ENCODE assay signal across 10 cellular contexts in the genomic region with DNA sequence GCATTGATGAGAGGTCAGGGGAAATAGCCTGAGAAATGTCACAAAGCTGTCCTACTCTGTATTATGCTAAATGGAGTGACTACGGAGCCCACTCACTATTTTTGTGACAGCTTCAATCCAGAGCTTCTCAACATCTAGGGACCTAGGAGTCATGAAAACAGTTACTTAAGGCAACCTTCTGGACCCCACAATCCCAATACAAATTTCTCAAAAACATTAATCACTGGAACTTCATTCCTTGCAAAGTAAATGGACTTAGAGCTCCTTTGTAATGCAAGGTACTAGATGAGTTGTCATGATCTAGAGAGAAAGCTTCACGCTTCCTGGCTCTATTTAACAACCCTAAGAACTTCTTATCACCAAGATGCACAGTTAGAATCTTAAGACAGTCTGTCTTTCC. TPM values are rescaled to one million over a fixed set of nuclear protein-coding genes. Genes with fewer than 3 reads are reported as not detected.
A peak's percentile ranks its signal among the peaks of the same experiment; 100 is the strongest.
DNase-seq lines count a peak whose midpoint lies in the region; ATAC-seq and TF ChIP-seq lines count a peak whose summit lies in the region.
"Had no signal": no experiment of that assay in that cellular context is flagged by ENCODE, and none has a peak within 500 bp of the region (broad histone marks: within the 10 kb centered on the region; RNA-seq: fewer than 3 reads in every experiment).

No MANE protein-coding gene starts in this region.

- BruUV-seq in OCI-LY7 (replicated peaks; lab: Mats Ljungman, UMichigan) = no TSS peak

- H3K79me2 ChIP-seq in OCI-LY7 (ENCODE audit: insufficient read depth, low read depth, low read length) = peaks cover 23% of the 10 kb centered on the region; the same call in 1 of the 2 replicates

- no peaks in the 10 kb centered on the region for H3K9me3 ChIP-seq in OCI-LY7 (ENCODE audit: low read length)
- H3K9me3 ChIP-seq in skeletal muscle tissue (ENCODE audit: control insufficient read depth in 3 of 3, low read length in 3 of 3) = no peaks in the 10 kb centered on the region
- no peaks in the 10 kb centered on the region for H3K9me3 ChIP-seq in right cardiac atrium (ENCODE audit: control insufficient read depth, low read length)

- H3K36me3 ChIP-seq in OCI-LY7 (ENCODE audit: insufficient read depth, low read length) (no peaks in the 10 kb centered on the region), skeletal muscle tissue (ENCODE audit: control insufficient read depth in 3 of 3, insufficient read depth in 3 of 3, low read length in 3 of 3) (no peaks in the 10 kb centered on the region)

- H3K9me2 ChIP-seq in OCI-LY7 (ENCODE audit: insufficient read depth, low read length) = no peaks in the 10 kb centered on the region

- 84% methylated on average over 2 of the region's 2 CpGs for WGBS in right cardiac atrium

- POLR2A ChIA-PET in OCI-LY7 (lab: Charles Lee) = interaction anchor here (1.1 to 1.2 kb wide), 2 partner anchors 18 to 208 kb away, joined by 3 to 4 read pairs; no protein-coding TSS in a partner anchor

- H3K4me3 Mint-ChIP-seq in activated T-cell treated with anti-CD3 and anti-CD28 coated beads, Interleukin-2, amount 50 U/mL, for 72 hours = peak overlapping the region; percentile 87 to 91

- no peak for TF ChIP-seq CTCF in OCI-LY7 (conservative IDR thresholded peaks at IDR 0.05; ENCODE audit: low read length)
- no peak for TF ChIP-seq CTCF in dorsolateral prefrontal cortex (IDR thresholded peaks at IDR 0.05 in 54 of 56, conservative IDR thresholded peaks at IDR 0.05 in 2 of 56; ENCODE audit: low read depth in 1 of 56, partially characterized antibody in 56 of 56)

- peaks cover 19% of the 10 kb centered on the region for H3K27me3 Mint-ChIP-seq in activated T-cell treated with anti-CD3 and anti-CD28 coated beads, Interleukin-2, amount 50 U/mL, for 72 hours (ENCODE audit: low read depth)

- no peak for ATAC-seq in activated T-cell treated with anti-CD3 and anti-CD28 coated beads, Interleukin-2, amount 50 U/mL, for 72 hours (replicated peaks in 1 of 2)
- ATAC-seq in right cardiac atrium (no peak), HG03045 (IDR thresholded peaks at IDR 0.05; ENCODE audit: unreplicated experiment) (no peak)

- peak overlapping the region; percentile 95 for H3K4me2 ChIP-seq in OCI-LY7 (ENCODE audit: low read length)

- no peak for DNase-seq in activated T-cell treated with anti-CD3 and anti-CD28 coated beads, Interleukin-2, amount 50 U/mL, for 72 hours
- no peak for DNase-seq in activated T-cell treated with anti-CD3 and anti-CD28 coated beads, Interleukin-2, amount 50 U/mL, for 1 hour
- DNase-seq in OCI-LY7 (ENCODE audit: low spot score) (no peak), dorsolateral prefrontal cortex (no peak), right cardiac atrium (no peak), dedifferentiated amniotic fluid mesenchymal stem cell (ENCODE audit: extremely low spot score) (no peak)
- DNase-seq: NCI-H2227 treated with DMSO at 0.1 percent for 48 hours had no signal

- intact Hi-C loops in OCI-LY7 (cut with micrococcal nuclease; ENCODE audit: unreplicated experiment) (loop anchor here (10.0 kb wide), 2 partner anchors 523 to 1143 kb away; partner anchors contain the start of genes IPO5 and STK24), dorsolateral prefrontal cortex (cut with DNase I) (loop anchor here (2.0 to 10.0 kb wide), 6 partner anchors 64 to 543 kb away; partner anchors contain the start of gene MBNL2 (in 2 of the 2)), right cardiac atrium (cut with DNase I) (no loop called here)

- peaks cover 19% of the 10 kb centered on the region for H3K4me1 ChIP-seq in OCI-LY7 (ENCODE audit: insufficient read depth, low read length, poor library complexity, severe bottlenecking)
- peaks cover 4 to 24% (median 15%) of the 10 kb centered on the region in 3 donors for H3K4me1 ChIP-seq in skeletal muscle tissue (ENCODE audit: control insufficient read depth in 3 of 3, insufficient read depth in 3 of 3, low read length in 3 of 3)
- H3K4me1 ChIP-seq in right cardiac atrium (ENCODE audit: control insufficient read depth, insufficient read depth, low read length) = no peaks in the 10 kb centered on the region

- no peak overlapping the region for H2AFZ ChIP-seq in OCI-LY7 (ENCODE audit: low read length)

- H3K9ac ChIP-seq in skeletal muscle tissue (ENCODE audit: low read depth in 1 of 3, low read length in 3 of 3) = peak overlapping the region in 1 of 3 donors; percentile 8

- H3K36me3 Mint-ChIP-seq in activated T-cell treated with anti-CD3 and anti-CD28 coated beads, Interleukin-2, amount 50 U/mL, for 72 hours (ENCODE audit: insufficient read depth in 2 of 2) = peaks cover 1 to 2% of the 10 kb centered on the region in 2 donors

- H3K9me3 Mint-ChIP-seq in activated T-cell treated with anti-CD3 and anti-CD28 coated beads, Interleukin-2, amount 50 U/mL, for 72 hours = no peaks in the 10 kb centered on the region

- peaks cover 22% of the 10 kb centered on the region for H3K4me1 Mint-ChIP-seq in activated T-cell treated with anti-CD3 and anti-CD28 coated beads, Interleukin-2, amount 50 U/mL, for 72 hours (ENCODE audit: low read depth)

- H3K27me3 ChIP-seq in dorsolateral prefrontal cortex (no peaks in the 10 kb centered on the region), skeletal muscle tissue (ENCODE audit: control insufficient read depth in 3 of 3, insufficient read depth in 3 of 3, low read length in 3 of 3) (no peaks in the 10 kb centered on the region), right cardiac atrium (ENCODE audit: control insufficient read depth, insufficient read depth) (no peaks in the 10 kb centered on the region)

- CTCF ChIA-PET in OCI-LY7 (lab: Charles Lee; ENCODE audit: unreplicated experiment) = interaction anchor here (0.9 kb wide), 1 partner anchor 322 kb away, joined by 3 read pairs; no protein-coding TSS in a partner anchor

- no peaks in the 10 kb centered on the region for H4K20me1 ChIP-seq in OCI-LY7 (ENCODE audit: insufficient read depth, low read length)

- H3K27ac Mint-ChIP-seq in activated T-cell treated with anti-CD3 and anti-CD28 coated beads, Interleukin-2, amount 50 U/mL, for 72 hours = no peak overlapping the region

- H3K4me3 ChIP-seq in OCI-LY7 (ENCODE audit: low read depth, low read length, poor library complexity, severe bottlenecking) (peak overlapping the region; percentile 85), dorsolateral prefrontal cortex (peak overlapping the region in 41 of 59 donors; percentile 3 to 99 (median 89)), skeletal muscle tissue (ENCODE audit: low read length in 3 of 3) (no peak overlapping the region), right cardiac atrium (ENCODE audit: low read length) (no peak overlapping the region)
- H3K4me3 ChIP-seq: coronary artery had no signal

- no peak overlapping the region for H3K27ac ChIP-seq in OCI-LY7 (ENCODE audit: low read depth, low read length, poor library complexity, severe bottlenecking)
- H3K27ac ChIP-seq in dorsolateral prefrontal cortex = peak overlapping the region; percentile 34 to 100 (median 100)
- peak overlapping the region; percentile 8 for H3K27ac ChIP-seq in skeletal muscle tissue (ENCODE audit: low read depth, low read length)
- no peak overlapping the region for H3K27ac ChIP-seq in right cardiac atrium (ENCODE audit: low read length)
- H3K27ac ChIP-seq: coronary artery had no signal

RNA-seq across cellular contexts. Expression of gene RAP2A, which starts 2.6 kb away (rescaled TPM):
- total RNA-seq in activated T-cell treated with anti-CD3 and anti-CD28 coated beads, Interleukin-2, amount 50 U/mL, for 72 hours = 10 to 100 TPM; 24.9 to 33.5 TPM
- total RNA-seq in OCI-LY7 (2014; rRNA removed; shearing (Covaris generic)) = 8.2 and 9.2 TPM in 2 replicates
- total RNA-seq in OCI-LY7 (2022) (15.4 and 15.9 TPM in 2 replicates), dorsolateral prefrontal cortex (100 to 1,000 TPM in 116 of 120 experiments, 10 to 100 TPM in 4; 88.1 to 180 (median 141) TPM), skeletal muscle tissue (27.1 TPM), right cardiac atrium (10 to 100 TPM; 16.0 to 19.6 (median 17.1) TPM)
- 6.4 TPM for polyA plus RNA-seq in right cardiac atrium

Comparison
In these comparisons a context has a peak if more than half of its experiments do, and no peak if none do; other contexts are left out.
1. H3K27ac ChIP-seq: peak in dorsolateral prefrontal cortex (59 of 59) and skeletal muscle tissue (single experiment); none in OCI-LY7 (single experiment) and right cardiac atrium (single experiment).
2. H3K4me3 ChIP-seq: peak in OCI-LY7 (single experiment) and dorsolateral prefrontal cortex (41 of 59); none in skeletal muscle tissue (0 of 3) and right cardiac atrium (single experiment).
3. intact Hi-C loops: an anchor here in OCI-LY7 (10.0 kb wide) and dorsolateral prefrontal cortex (2.0 to 10.0 kb wide); none called in right cardiac atrium.